In the genomic region with DNA sequence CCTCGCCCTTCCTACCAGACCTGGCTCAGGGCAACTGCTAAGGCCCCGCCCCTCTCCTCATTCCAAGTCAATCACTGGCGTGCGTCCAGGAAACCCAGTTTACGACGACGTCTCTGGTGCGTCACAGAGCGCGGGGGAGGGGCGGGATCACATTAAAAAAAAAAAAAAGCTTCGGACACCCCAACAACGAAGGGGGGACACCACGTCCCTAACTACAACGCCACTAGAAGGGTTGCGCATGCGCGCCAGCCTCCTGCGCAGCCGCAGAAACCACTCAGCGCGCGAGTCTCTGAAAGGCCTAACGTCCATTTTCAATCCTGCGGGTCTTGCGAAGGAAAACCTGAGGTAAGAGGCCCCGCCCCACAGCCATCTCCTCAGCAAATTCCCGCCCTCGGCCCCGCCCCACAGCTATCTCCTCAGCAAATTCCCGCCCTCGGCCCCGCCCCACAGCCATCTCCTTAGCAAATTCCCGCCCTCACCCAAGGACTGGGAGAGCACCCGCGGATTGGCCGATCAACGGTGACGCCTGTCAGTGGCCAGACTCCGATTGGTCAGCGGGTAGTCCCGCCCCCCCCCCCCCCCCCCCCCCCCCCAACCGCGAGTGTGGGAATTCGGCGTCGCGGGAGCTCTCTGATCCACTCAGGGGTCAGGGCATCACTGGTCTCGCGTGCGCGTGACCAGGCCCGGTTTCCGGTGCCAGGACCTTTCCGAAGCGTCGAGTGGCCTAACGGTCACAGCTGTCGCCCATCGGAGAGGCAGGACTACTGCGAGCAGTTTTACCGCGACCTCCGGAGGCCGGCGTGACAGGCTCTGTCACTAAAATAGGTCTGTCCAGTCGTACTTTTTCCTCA, we compare ENCODE assay signal across 8 cellular contexts. TPM values are rescaled to one million over a fixed set of nuclear protein-coding genes. Genes with fewer than 3 reads are reported as not detected.
DNase-seq lines count a peak whose midpoint lies in the region; ATAC-seq and TF ChIP-seq lines count a peak whose summit lies in the region.

A gene with protein sequence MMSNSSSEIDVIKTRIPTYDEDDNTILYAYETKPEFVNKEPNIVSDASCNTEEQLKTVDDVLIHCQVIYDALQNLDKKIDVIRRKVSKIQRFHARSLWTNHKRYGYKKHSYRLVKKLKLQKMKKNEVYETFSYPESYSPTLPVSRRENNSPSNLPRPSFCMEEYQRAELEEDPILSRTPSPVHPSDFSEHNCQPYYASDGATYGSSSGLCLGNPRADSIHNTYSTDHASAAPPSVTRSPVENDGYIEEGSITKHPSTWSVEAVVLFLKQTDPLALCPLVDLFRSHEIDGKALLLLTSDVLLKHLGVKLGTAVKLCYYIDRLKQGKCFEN (plus strand): TSS at position 638 of the 851 bp plus-strand sequence. CDS start 6,694 bp downstream, outside the sequence.

- H3K27me3 Mint-ChIP-seq in progenitor cell of endocrine pancreas (peaks cover 3% of the 10 kb centered on the region), type B pancreatic cell (no peaks in the 10 kb centered on the region)

- no peaks in the 10 kb centered on the region for H3K27me3 ChIP-seq in right cardiac atrium (ENCODE audit: control insufficient read depth, insufficient read depth)

- POLR2A ChIA-PET in HEK293 (lab: Yijun Ruan, JAX) = interaction anchor here (0.6 to 1.1 kb wide), 5 partner anchors 82 to 1571 kb away, joined by 3 to 4 read pairs (median 3); no protein-coding TSS in a partner anchor

- TF ChIP-seq CTCF in HEK293 (tag by site-specific recombination; IDR thresholded peaks at IDR 0.05) (no peak), astrocyte of the cerebellum (IDR thresholded peaks at IDR 0.05; ENCODE audit: low read depth, low read length, missing control alignments) (no peak), progenitor cell of endocrine pancreas (IDR thresholded peaks at IDR 0.05; ENCODE audit: unreplicated experiment) (no peak), type B pancreatic cell (conservative IDR thresholded peaks at IDR 0.05) (no peak)

- H3K9me3 Mint-ChIP-seq in progenitor cell of endocrine pancreas (ENCODE audit: low read depth) (peaks cover 4% of the 10 kb centered on the region), type B pancreatic cell (no peaks in the 10 kb centered on the region)

- H3K9me3 ChIP-seq in HEK293 (ENCODE audit: control insufficient read depth, insufficient read depth, low read depth, low read length) (no peaks in the 10 kb centered on the region), right cardiac atrium (ENCODE audit: control insufficient read depth, low read length) (no peaks in the 10 kb centered on the region)

- H3K4me1 ChIP-seq in HEK293 (ENCODE audit: control insufficient read depth, insufficient read depth, low read length) (peaks cover 4% of the 10 kb centered on the region), right cardiac atrium (ENCODE audit: control insufficient read depth, insufficient read depth, low read length) (no peaks in the 10 kb centered on the region)

- under 1% methylated on average over 58 of the region's 67 CpGs for WGBS in right cardiac atrium

- peak; percentile 98 to 99 for ATAC-seq in right cardiac atrium

- H3K4me3 ChIP-seq in HEK293 (ENCODE audit: low read depth, low read length) (peak within 1 kb of the TSS; percentile 71), astrocyte of the cerebellum (ENCODE audit: low read depth, low read length) (peak within 1 kb of the TSS; percentile 65), right cardiac atrium (ENCODE audit: low read length) (peak within 1 kb of the TSS; percentile 87)

- H3K36me3 ChIP-seq in HEK293 (ENCODE audit: control insufficient read depth in 2 of 2, insufficient read depth in 1 of 2, low read length in 2 of 2) = peaks cover 0 to 5% of the 10 kb centered on the region in 2 experiments; a peak in 1 of 3 replicates

- in situ Hi-C loops in astrocyte of the cerebellum (cut with HindIII; ENCODE audit: low sequenced_read_pairs) = no loop called here

- CTCF ChIA-PET in HEK293 (lab: Yijun Ruan, JAX) = interaction anchor here (0.6 to 0.9 kb wide), 2 partner anchors 10 to 927 kb away, joined by 3 read pairs; no protein-coding TSS in a partner anchor

- H3K36me3 Mint-ChIP-seq in progenitor cell of endocrine pancreas (ENCODE audit: insufficient read depth) (peaks cover 25% of the 10 kb centered on the region), type B pancreatic cell (peaks cover 6% of the 10 kb centered on the region)

- H3K4me3 Mint-ChIP-seq in progenitor cell of endocrine pancreas (ENCODE audit: low read depth) (peak within 1 kb of the TSS; percentile 85), type B pancreatic cell (peak within 1 kb of the TSS; percentile 90)

- intact Hi-C loops in right cardiac atrium (cut with DNase I) = no loop called here

- peak within 1 kb of the TSS; percentile 98 for H3K27ac ChIP-seq in HEK293 (ENCODE audit: extremely low read depth, low read depth, low read length)
- peak within 1 kb of the TSS; percentile 89 for H3K27ac ChIP-seq in right cardiac atrium (ENCODE audit: low read length)

- H3K27ac Mint-ChIP-seq in progenitor cell of endocrine pancreas = peak within 1 kb of the TSS; percentile 93
- H3K27ac Mint-ChIP-seq in type B pancreatic cell = peak within 1 kb of the TSS; percentile 88

- H3K4me1 Mint-ChIP-seq in progenitor cell of endocrine pancreas (ENCODE audit: low read depth) (peaks cover 36% of the 10 kb centered on the region), type B pancreatic cell (ENCODE audit: unreplicated experiment) (peaks cover 17% of the 10 kb centered on the region)

- DNase-seq in DMS53 treated with DMSO at 0.1 percent for 48 hours (lab: John Stamatoyannopoulos, UW; ENCODE audit: unreplicated experiment) (peak; percentile 95), NCI-H1417 treated with DMSO at 0.1 percent for 48 hours (lab: John Stamatoyannopoulos, UW) (peak; percentile 96), T-helper 9 cell (peak; percentile 72), astrocyte of the cerebellum (ENCODE audit: low read depth) (peak; percentile 92), right cardiac atrium (peak; percentile 97 to 99 (median 99)), progenitor cell of endocrine pancreas (ENCODE audit: low spot score, unreplicated experiment) (peak; percentile 83), type B pancreatic cell (ENCODE audit: extremely low spot score, unreplicated experiment) (peak; percentile 91)

TF ChIP-seq in HEK293, 187 proteins besides CTCF, POLR2A, EP300 and RAD21 (continues in another document):
- no peak for TF ChIP-seq ZEB2 (tag by site-specific recombination; IDR thresholded peaks at IDR 0.05)
- no peak for TF ChIP-seq KLF1 (tag by site-specific recombination; IDR thresholded peaks at IDR 0.05)
- no peak for TF ChIP-seq ZNF214 (tag by site-specific recombination; IDR thresholded peaks at IDR 0.05; ENCODE audit: borderline replicate concordance)
- TF ChIP-seq, protein P1, sequence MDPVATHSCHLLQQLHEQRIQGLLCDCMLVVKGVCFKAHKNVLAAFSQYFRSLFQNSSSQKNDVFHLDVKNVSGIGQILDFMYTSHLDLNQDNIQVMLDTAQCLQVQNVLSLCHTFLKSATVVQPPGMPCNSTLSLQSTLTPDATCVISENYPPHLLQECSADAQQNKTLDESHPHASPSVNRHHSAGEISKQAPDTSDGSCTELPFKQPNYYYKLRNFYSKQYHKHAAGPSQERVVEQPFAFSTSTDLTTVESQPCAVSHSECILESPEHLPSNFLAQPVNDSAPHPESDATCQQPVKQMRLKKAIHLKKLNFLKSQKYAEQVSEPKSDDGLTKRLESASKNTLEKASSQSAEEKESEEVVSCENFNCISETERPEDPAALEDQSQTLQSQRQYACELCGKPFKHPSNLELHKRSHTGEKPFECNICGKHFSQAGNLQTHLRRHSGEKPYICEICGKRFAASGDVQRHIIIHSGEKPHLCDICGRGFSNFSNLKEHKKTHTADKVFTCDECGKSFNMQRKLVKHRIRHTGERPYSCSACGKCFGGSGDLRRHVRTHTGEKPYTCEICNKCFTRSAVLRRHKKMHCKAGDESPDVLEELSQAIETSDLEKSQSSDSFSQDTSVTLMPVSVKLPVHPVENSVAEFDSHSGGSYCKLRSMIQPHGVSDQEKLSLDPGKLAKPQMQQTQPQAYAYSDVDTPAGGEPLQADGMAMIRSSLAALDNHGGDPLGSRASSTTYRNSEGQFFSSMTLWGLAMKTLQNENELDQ (tag by site-specific recombination; IDR thresholded peaks at IDR 0.05; ENCODE audit: low read depth) = no peak
- TF ChIP-seq, protein P2, sequence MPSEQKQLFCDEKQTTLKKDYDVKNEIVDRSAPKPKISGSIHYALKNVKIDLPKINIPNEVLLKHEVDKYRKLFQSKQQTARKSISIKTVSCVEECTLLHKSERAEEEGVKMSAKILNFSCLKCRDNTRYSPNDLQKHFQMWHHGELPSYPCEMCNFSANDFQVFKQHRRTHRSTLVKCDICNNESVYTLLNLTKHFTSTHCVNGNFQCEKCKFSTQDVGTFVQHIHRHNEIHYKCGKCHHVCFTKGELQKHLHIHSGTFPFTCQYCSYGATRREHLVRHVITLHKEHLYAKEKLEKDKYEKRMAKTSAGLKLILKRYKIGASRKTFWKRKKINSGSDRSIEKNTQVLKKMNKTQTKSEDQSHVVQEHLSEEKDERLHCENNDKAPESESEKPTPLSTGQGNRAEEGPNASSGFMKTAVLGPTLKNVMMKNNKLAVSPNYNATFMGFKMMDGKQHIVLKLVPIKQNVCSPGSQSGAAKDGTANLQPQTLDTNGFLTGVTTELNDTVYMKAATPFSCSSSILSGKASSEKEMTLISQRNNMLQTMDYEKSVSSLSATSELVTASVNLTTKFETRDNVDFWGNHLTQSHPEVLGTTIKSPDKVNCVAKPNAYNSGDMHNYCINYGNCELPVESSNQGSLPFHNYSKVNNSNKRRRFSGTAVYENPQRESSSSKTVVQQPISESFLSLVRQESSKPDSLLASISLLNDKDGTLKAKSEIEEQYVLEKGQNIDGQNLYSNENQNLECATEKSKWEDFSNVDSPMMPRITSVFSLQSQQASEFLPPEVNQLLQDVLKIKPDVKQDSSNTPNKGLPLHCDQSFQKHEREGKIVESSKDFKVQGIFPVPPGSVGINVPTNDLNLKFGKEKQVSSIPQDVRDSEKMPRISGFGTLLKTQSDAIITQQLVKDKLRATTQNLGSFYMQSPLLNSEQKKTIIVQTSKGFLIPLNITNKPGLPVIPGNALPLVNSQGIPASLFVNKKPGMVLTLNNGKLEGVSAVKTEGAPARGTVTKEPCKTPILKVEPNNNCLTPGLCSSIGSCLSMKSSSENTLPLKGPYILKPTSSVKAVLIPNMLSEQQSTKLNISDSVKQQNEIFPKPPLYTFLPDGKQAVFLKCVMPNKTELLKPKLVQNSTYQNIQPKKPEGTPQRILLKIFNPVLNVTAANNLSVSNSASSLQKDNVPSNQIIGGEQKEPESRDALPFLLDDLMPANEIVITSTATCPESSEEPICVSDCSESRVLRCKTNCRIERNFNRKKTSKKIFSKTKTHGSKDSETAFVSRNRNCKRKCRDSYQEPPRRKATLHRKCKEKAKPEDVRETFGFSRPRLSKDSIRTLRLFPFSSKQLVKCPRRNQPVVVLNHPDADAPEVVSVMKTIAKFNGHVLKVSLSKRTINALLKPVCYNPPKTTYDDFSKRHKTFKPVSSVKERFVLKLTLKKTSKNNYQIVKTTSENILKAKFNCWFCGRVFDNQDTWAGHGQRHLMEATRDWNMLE (tag by site-specific recombination; conservative IDR thresholded peaks at IDR 0.05; ENCODE audit: low read depth) = no peak; the same call in 1 of the 2 replicates

RNA-seq across cellular contexts. Expression of the gene that starts here (rescaled TPM):
- 1 to 10 TPM; 6.6 to 9.1 (median 7.8) TPM for total RNA-seq in right cardiac atrium
- 7.4 TPM for polyA plus RNA-seq in right cardiac atrium
- 3.7 and 4.6 TPM in 2 replicates for total RNA-seq in progenitor cell of endocrine pancreas
- total RNA-seq in type B pancreatic cell (ENCODE audit: low replicate concordance) = 4.9 and 9.3 TPM in 2 replicates

Comparison
In these comparisons a context has a peak if more than half of its experiments do, and no peak if none do; other contexts are left out.
1. Peak in every context shown above with its lines: DNase-seq, ATAC-seq, H3K4me3 ChIP-seq and H3K27ac ChIP-seq.